Comparison of ENCODE assay signal across 20 cellular contexts in genomic region chr12:692274-692673, GRCh38. TPM values are rescaled to one million over a fixed set of nuclear protein-coding genes. Genes with fewer than 3 reads are reported as not detected.
DNase-seq lines count a peak whose midpoint lies in the region; ATAC-seq, FAIRE-seq and TF ChIP-seq lines count a peak whose summit lies in the region.
"Had no signal": no experiment of that assay in that cellular context is flagged by ENCODE, and none has a peak within 500 bp of the region (broad histone marks: within the 10 kb centered on the region; RNA-seq: fewer than 3 reads in every experiment).

No MANE protein-coding gene starts in this region.

- intact Hi-C loops in posterior vena cava (cut with DNase I), result no loop called here

- H3K27ac Mint-ChIP-seq in stimulated activated memory B cell treated with anti-CD40 and anti-IgM and Interleukin-4, amounts not matched to agents 10 μg/mL and 1 μg/mL and 100 μg/mL, for 72 hours, result no peak overlapping the region
- H3K27ac Mint-ChIP-seq: B cell; CD14-positive monocyte; CD4-positive, alpha-beta T cell had no signal

- FAIRE-seq in GM12891 (lab: Jason Lieb, UNC), result peak; percentile 77
- FAIRE-seq: D721Med had no signal

- peak; percentile 48 for ATAC-seq in HG02610 (IDR thresholded peaks at IDR 0.05; ENCODE audit: unreplicated experiment)
- no peak for ATAC-seq in stimulated activated memory B cell treated with anti-CD40 and anti-IgM and Interleukin-4, amounts not matched to agents 10 μg/mL and 1 μg/mL and 100 μg/mL, for 72 hours

- no peak for DNase-seq in GM12891 (ENCODE audit: insufficient read length, low spot score)
- peak; percentile 10 for DNase-seq in posterior vena cava (ENCODE audit: low spot score)
- DNase-seq in HEK293T (ENCODE audit: extremely low spot score), result no peak
- DNase-seq in NCI-H510A treated with DMSO at 0.1 percent for 48 hours (lab: John Stamatoyannopoulos, UW), result no peak
- DNase-seq: CD4-positive, alpha-beta T cell; CD8-positive, alpha-beta memory T cell; DMS 273 treated with DMSO at 0.1 percent for 48 hours; DMS79; GF-D8; GOT3; H7; HCEC 1CT had no signal

- H3K27me3 Mint-ChIP-seq in stimulated activated memory B cell treated with anti-CD40 and anti-IgM and Interleukin-4, amounts not matched to agents 10 μg/mL and 1 μg/mL and 100 μg/mL, for 72 hours, result no peaks in the 10 kb centered on the region
- H3K27me3 Mint-ChIP-seq: B cell; CD4-positive, alpha-beta T cell; CD8-positive, alpha-beta memory T cell had no signal

- no peaks in the 10 kb centered on the region for H3K36me3 Mint-ChIP-seq in stimulated activated memory B cell treated with anti-CD40 and anti-IgM and Interleukin-4, amounts not matched to agents 10 μg/mL and 1 μg/mL and 100 μg/mL, for 72 hours
- H3K36me3 Mint-ChIP-seq: CD8-positive, alpha-beta memory T cell had no signal

- POLR2A ChIA-PET in HEK293T (lab: Yijun Ruan, JAX), result no interaction called here

- CTCF ChIA-PET in HEK293T (lab: Yijun Ruan, JAX), result interaction anchor here (0.7 kb wide), 1 partner anchor 16 kb away, joined by 3 read pairs; no protein-coding TSS in a partner anchor

- no peak for TF ChIP-seq POLR2A in GM12891 (IDR thresholded peaks at IDR 0.05; ENCODE audit: low read depth, low read length)

- H3K4me1 Mint-ChIP-seq in stimulated activated memory B cell treated with anti-CD40 and anti-IgM and Interleukin-4, amounts not matched to agents 10 μg/mL and 1 μg/mL and 100 μg/mL, for 72 hours, result peaks cover 4% of the 10 kb centered on the region

- no peak overlapping the region for H3K4me3 Mint-ChIP-seq in stimulated activated memory B cell treated with anti-CD40 and anti-IgM and Interleukin-4, amounts not matched to agents 10 μg/mL and 1 μg/mL and 100 μg/mL, for 72 hours
- H3K4me3 Mint-ChIP-seq: B cell; CD14-positive monocyte; CD4-positive, alpha-beta T cell; CD8-positive, alpha-beta memory T cell had no signal

- H3K9me3 Mint-ChIP-seq in stimulated activated memory B cell treated with anti-CD40 and anti-IgM and Interleukin-4, amounts not matched to agents 10 μg/mL and 1 μg/mL and 100 μg/mL, for 72 hours, result no peaks in the 10 kb centered on the region
- H3K9me3 Mint-ChIP-seq: CD4-positive, alpha-beta T cell had no signal

TF ChIP-seq in GM12891, 5 proteins besides CTCF, POLR2A, EP300 and RAD21:
- TF ChIP-seq SPI1 (IDR thresholded peaks at IDR 0.05; ENCODE audit: low read depth, low read length) (no peak), POLR2AphosphoS5 (IDR thresholded peaks at IDR 0.05; ENCODE audit: low read depth, low read length) (no peak), PAX5 (IDR thresholded peaks at IDR 0.05; ENCODE audit: insufficient read depth, low read length, severe bottlenecking) (no peak), TAF1 (IDR thresholded peaks at IDR 0.05; ENCODE audit: low read depth, low read length) (no peak), POU2F2 (IDR thresholded peaks at IDR 0.05; ENCODE audit: low read depth, low read length) (no peak)

TF ChIP-seq in HEK293T, 16 proteins besides CTCF, POLR2A, EP300 and RAD21:
- TF ChIP-seq FOXA1 (IDR thresholded peaks at IDR 0.05), result no peak
- TF ChIP-seq SP1 (IDR thresholded peaks at IDR 0.05), result no peak
- TF ChIP-seq PKNOX1 (IDR thresholded peaks at IDR 0.05), result no peak
- TF ChIP-seq ARNT (IDR thresholded peaks at IDR 0.05), result no peak
- TF ChIP-seq FOXK2 (IDR thresholded peaks at IDR 0.05), result no peak
- TF ChIP-seq ELF4 (IDR thresholded peaks at IDR 0.05), result no peak
- TF ChIP-seq HDGF (IDR thresholded peaks at IDR 0.05; ENCODE audit: borderline replicate concordance), result no peak
- no peak for TF ChIP-seq LEF1 (IDR thresholded peaks at IDR 0.05; ENCODE audit: borderline replicate concordance)
- no peak for TF ChIP-seq CTBP1 (IDR thresholded peaks at IDR 0.05; ENCODE audit: borderline replicate concordance)
- TF ChIP-seq FOXM1 (IDR thresholded peaks at IDR 0.05; ENCODE audit: borderline replicate concordance), result no peak
- TF ChIP-seq L3MBTL2 (conservative IDR thresholded peaks at IDR 0.05), result no peak
- TF ChIP-seq BHLHE40 (IDR thresholded peaks at IDR 0.05; ENCODE audit: borderline replicate concordance), result no peak
- TF ChIP-seq SUZ12 (IDR thresholded peaks at IDR 0.05), result no peak

RNA-seq across cellular contexts. Expression of gene NINJ2, which starts 29.0 kb away (rescaled TPM):
- polyA plus RNA-seq in GM12891 (2012; ENCODE audit: low read depth, missing spikeins), result 15.5 TPM
- 1 to 10 TPM; 4.6 to 5.6 TPM for total RNA-seq in posterior vena cava
- total RNA-seq: A172, A673, Daoy had no signal
